ENCODE assay signal across 21 cellular contexts in genomic region chr2:152115952-152116351, GRCh38. TPM values are rescaled to one million over a fixed set of nuclear protein-coding genes. Genes with fewer than 3 reads are reported as not detected.
DNase-seq lines count a peak whose midpoint lies in the region; ATAC-seq and TF ChIP-seq lines count a peak whose summit lies in the region.
"Had no signal": no experiment of that assay in that cellular context is flagged by ENCODE, and none has a peak within 500 bp of the region (broad histone marks: within the 10 kb centered on the region; RNA-seq: fewer than 3 reads in every experiment).

No MANE protein-coding gene starts in this region.

- no peaks in the 10 kb centered on the region for H3K9me3 Mint-ChIP-seq in neural progenitor cell
- H3K9me3 Mint-ChIP-seq: activated T-cell treated with anti-CD3 and anti-CD28 coated beads, Interleukin-2, amount 50 U/mL, for 4 hours; CD4-positive, alpha-beta memory T cell had no signal

- H3K27me3 ChIP-seq in neural progenitor cell (no peaks in the 10 kb centered on the region), spleen (replicated peaks in 1 of 7) (no peaks in the 10 kb centered on the region)
- H3K27me3 ChIP-seq: ovary, Peyer's patch, thyroid gland had no signal

- H3K4me2 ChIP-seq in neural progenitor cell: no peak overlapping the region
- H3K4me2 ChIP-seq: smooth muscle cell had no signal

- POLR2A ChIA-PET in HEK293 (lab: Yijun Ruan, JAX): no interaction called here

- no peaks in the 10 kb centered on the region for H3K4me1 Mint-ChIP-seq in neural progenitor cell
- H3K4me1 Mint-ChIP-seq: brain; CD4-positive, alpha-beta memory T cell had no signal

- H3K36me3 ChIP-seq in HEK293 (ENCODE audit: control insufficient read depth in 2 of 2, insufficient read depth in 1 of 2, low read length in 2 of 2) (peaks cover 0 to 4% of the 10 kb centered on the region in 2 experiments; a peak in 1 of 3 replicates), neural progenitor cell (no peaks in the 10 kb centered on the region), spleen (peaks cover 0 to 35% (median 15%) of the 10 kb centered on the region in 6 donors)
- H3K36me3 ChIP-seq: ovary had no signal

- no peak overlapping the region for H3K4me3 Mint-ChIP-seq in neural progenitor cell
- H3K4me3 Mint-ChIP-seq: activated T-cell treated with anti-CD3 and anti-CD28 coated beads, Interleukin-2, amount 50 U/mL, for 4 hours; brain; CD4-positive, alpha-beta memory T cell had no signal

- WGBS in spleen, 5 donors: 92 to 96% (median 95%) methylated on average over 3 of the region's 3 CpGs

- no peak overlapping the region for H3K27ac ChIP-seq in HEK293 (ENCODE audit: extremely low read depth, low read depth, low read length)
- no peak overlapping the region for H3K27ac ChIP-seq in neural progenitor cell
- H3K27ac ChIP-seq in spleen: no peak overlapping the region
- H3K27ac ChIP-seq: ovary, Peyer's patch, thyroid gland had no signal

- ATAC-seq in HG03280 (IDR thresholded peaks at IDR 0.05; ENCODE audit: unreplicated experiment): no peak
- ATAC-seq: activated naive CD4-positive, alpha-beta T cell treated with anti-CD3 and anti-CD28 coated beads, Interleukin-2, amount 50 U/mL, for 72 hours; activated T-cell treated with anti-CD3 and anti-CD28 coated beads, Interleukin-2, amount 50 U/mL, for 4 hours; left cardiac atrium had no signal

- intact Hi-C loops in spleen (cut with DNase I; ENCODE audit: low total_unique reads): no loop called here

- no peak overlapping the region for H3K9ac ChIP-seq in neural progenitor cell

- H3K4me1 ChIP-seq in HEK293 (ENCODE audit: control insufficient read depth, insufficient read depth, low read length) (no peaks in the 10 kb centered on the region), neural progenitor cell (no peaks in the 10 kb centered on the region), spleen (no peaks in the 10 kb centered on the region)
- H3K4me1 ChIP-seq: Peyer's patch had no signal

- TF ChIP-seq POLR2A in spleen (IDR thresholded peaks at IDR 0.05): no peak

- no peaks in the 10 kb centered on the region for H3K79me2 ChIP-seq in neural progenitor cell (ENCODE audit: low read depth)

- no peaks in the 10 kb centered on the region for H4K20me1 ChIP-seq in neural progenitor cell (ENCODE audit: low read depth)

- no peaks in the 10 kb centered on the region for H3K36me3 Mint-ChIP-seq in neural progenitor cell

- H3K4me3 ChIP-seq in HEK293 (ENCODE audit: low read depth, low read length) (no peak overlapping the region), cardiac fibroblast (replicated peaks in 1 of 2; ENCODE audit: low read depth in 2 of 2, low read length in 2 of 2) (no peak overlapping the region), neural progenitor cell (no peak overlapping the region), spleen (no peak overlapping the region)
- H3K4me3 ChIP-seq: ovary, Peyer's patch, smooth muscle cell, thyroid gland had no signal

- H3K27me3 Mint-ChIP-seq in neural progenitor cell (ENCODE audit: insufficient read depth, low read depth): peaks cover 4% of the 10 kb centered on the region
- H3K27me3 Mint-ChIP-seq: brain; CD4-positive, alpha-beta memory T cell had no signal

- no peaks in the 10 kb centered on the region for H3F3A ChIP-seq in neural progenitor cell (ENCODE audit: low read depth)

- CTCF ChIA-PET in HEK293 (lab: Yijun Ruan, JAX): interaction anchor here (0.7 kb wide), 1 partner anchor 119 kb away, joined by 6 read pairs; no protein-coding TSS in a partner anchor

- DNase-seq in DMS53 (lab: John Stamatoyannopoulos, UW) (peak; percentile 0), DMS53 treated with DMSO at 0.1 percent for 48 hours (lab: John Stamatoyannopoulos, UW; ENCODE audit: unreplicated experiment) (no peak), cardiac fibroblast (ENCODE audit: low read depth in 2 of 2) (no peak), neural progenitor cell (ENCODE audit: low spot score) (no peak), hypothalamus (lab: John Stamatoyannopoulos, UW) (no peak), spleen (no peak)
- DNase-seq: 8988T; activated CD4-positive, alpha-beta T cell treated with anti-CD3 and anti-CD28 coated beads, Interleukin-2, amount 50 U/mL, for 48 hours; activated T-cell treated with anti-CD3 and anti-CD28 coated beads, Interleukin-2, amount 50 U/mL, for 4 hours; CD4-positive, alpha-beta memory T cell; left cardiac atrium; NCI-H1694 treated with DMSO at 0.1 percent for 48 hours; NCI-H69; ovary; Peyer's patch; thyroid gland had no signal

- H3K9me3 ChIP-seq in HEK293 (ENCODE audit: control insufficient read depth, insufficient read depth, low read depth, low read length): no peaks in the 10 kb centered on the region
- no peaks in the 10 kb centered on the region for H3K9me3 ChIP-seq in neural progenitor cell (ENCODE audit: low read depth)
- H3K9me3 ChIP-seq in spleen: no peaks in the 10 kb centered on the region
- H3K9me3 ChIP-seq: ovary, Peyer's patch, thyroid gland had no signal

- peak overlapping the region; percentile 17 for H3K27ac Mint-ChIP-seq in neural progenitor cell
- H3K27ac Mint-ChIP-seq: activated naive CD4-positive, alpha-beta T cell treated with anti-CD3 and anti-CD28 coated beads, Interleukin-2, amount 50 U/mL, for 72 hours; brain had no signal

- peak; percentile 47; the same call in 1 of the 2 replicates for TF ChIP-seq CTCF in HEK293 (tag by site-specific recombination; IDR thresholded peaks at IDR 0.05)
- TF ChIP-seq CTCF in cardiac fibroblast (IDR thresholded peaks at IDR 0.05; ENCODE audit: low read depth, low read length): peak; percentile 5
- peak; percentile 16 for TF ChIP-seq CTCF in neural progenitor cell (IDR thresholded peaks at IDR 0.05)
- no peak for TF ChIP-seq CTCF in spleen (IDR thresholded peaks at IDR 0.05 in 8 of 11, conservative IDR thresholded peaks at IDR 0.05 in 3 of 11)

- no peak overlapping the region for H2AFZ ChIP-seq in neural progenitor cell (replicated peaks)

TF ChIP-seq in HEK293, 187 proteins besides CTCF, POLR2A, EP300 and RAD21:
- TF ChIP-seq ZNF394 (tag by site-specific recombination; IDR thresholded peaks at IDR 0.05; ENCODE audit: borderline replicate concordance): no peak
- TF ChIP-seq ZNF416 (tag by site-specific recombination; IDR thresholded peaks at IDR 0.05): no peak
- TF ChIP-seq, protein P1, sequence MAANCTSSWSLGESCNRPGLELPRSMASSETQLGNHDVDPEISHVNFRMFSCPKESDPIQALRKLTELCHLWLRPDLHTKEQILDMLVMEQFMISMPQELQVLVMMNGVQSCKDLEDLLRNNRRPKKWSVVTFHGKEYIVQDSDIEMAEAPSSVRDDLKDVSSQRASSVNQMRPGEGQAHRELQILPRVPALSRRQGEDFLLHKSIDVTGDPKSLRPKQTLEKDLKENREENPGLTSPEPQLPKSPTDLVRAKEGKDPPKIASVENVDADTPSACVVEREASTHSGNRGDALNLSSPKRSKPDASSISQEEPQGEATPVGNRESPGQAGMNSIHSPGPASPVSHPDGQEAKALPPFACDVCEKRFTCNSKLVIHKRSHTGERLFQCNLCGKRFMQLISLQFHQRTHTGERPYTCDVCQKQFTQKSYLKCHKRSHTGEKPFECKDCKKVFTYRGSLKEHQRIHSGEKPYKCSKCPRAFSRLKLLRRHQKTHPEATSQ (tag by site-specific recombination; IDR thresholded peaks at IDR 0.05): no peak
- no peak for TF ChIP-seq ZNF791 (tag by site-specific recombination; IDR thresholded peaks at IDR 0.05)
- no peak for TF ChIP-seq KLF17 (tag by site-specific recombination; IDR thresholded peaks at IDR 0.05)
- TF ChIP-seq BCL6B (tag by site-specific recombination; IDR thresholded peaks at IDR 0.05): no peak
- no peak for TF ChIP-seq ZNF580 (tag by site-specific recombination; IDR thresholded peaks at IDR 0.05)
- TF ChIP-seq GLIS2 (tag by site-specific recombination; IDR thresholded peaks at IDR 0.05): no peak
- TF ChIP-seq ZNF155 (tag by site-specific recombination; IDR thresholded peaks at IDR 0.05): no peak
- no peak for TF ChIP-seq ZNF658 (tag by site-specific recombination; IDR thresholded peaks at IDR 0.05)
- no peak for TF ChIP-seq GFI1B (tag by site-specific recombination; IDR thresholded peaks at IDR 0.05)
- no peak for TF ChIP-seq ZNF121 (tag by site-specific recombination; IDR thresholded peaks at IDR 0.05)

RNA-seq across cellular contexts. Expression of gene CACNB4, which starts 17.1 kb away (rescaled TPM):
- total RNA-seq in neural progenitor cell (ENCODE audit: low replicate concordance) (8.9 and 14.2 TPM in 2 replicates), spleen (1 to 10 TPM; 1.3 to 5.1 (median 2.3) TPM)
- polyA plus RNA-seq in spleen: under 1 TPM; 0.14 to 0.52 (median 0.42) TPM
- polyA plus RNA-seq: CD4-positive, alpha-beta memory T cell had no signal

RNA-seq across cellular contexts. Expression of gene STAM2, which starts 59.6 kb away (rescaled TPM):
- total RNA-seq in neural progenitor cell (ENCODE audit: low replicate concordance) (11.4 and 16.8 TPM in 2 replicates), spleen (10 to 100 TPM; 25.4 to 41.2 (median 33.2) TPM)
- 1 to 10 TPM; 5.7 to 6.7 (median 5.8) TPM for polyA plus RNA-seq in spleen

Comparison
In these comparisons a context has a peak if more than half of its experiments do, and no peak if none do; other contexts are left out.
1. CTCF ChIP-seq: peak in HEK293 (single experiment), cardiac fibroblast (single experiment) and neural progenitor cell (single experiment); none in spleen (0 of 11).